9 cellular contexts compared by ENCODE assay signal in genomic region chr9:133874061-133874638, GRCh38.
A peak's percentile ranks its signal among the peaks of the same experiment; 100 is the strongest.
DNase-seq lines count a peak whose midpoint lies in the region; ATAC-seq and TF ChIP-seq lines count a peak whose summit lies in the region.
"Had no signal": no experiment of that assay in that cellular context is flagged by ENCODE, and none has a peak within 500 bp of the region (broad histone marks: within the 10 kb centered on the region; RNA-seq: fewer than 3 reads in every experiment).

No MANE protein-coding gene starts in this region.

- peaks cover 8 to 9% of the 10 kb centered on the region in 2 donors for H3K4me1 Mint-ChIP-seq in natural killer cell treated with Interleukin-12 subunit alpha and Interleukin-12 subunit beta and Interleukin-15 and Interleukin-18, amount 100 ng/mL, for 72 hours (ENCODE audit: low read depth in 2 of 2)

- H3K4me3 ChIP-seq in coronary artery, result no peak overlapping the region
- H3K4me3 ChIP-seq: lung had no signal

- TF ChIP-seq CTCF in coronary artery (IDR thresholded peaks at IDR 0.05), result no peak

- H3K27ac ChIP-seq in coronary artery, result no peak overlapping the region

- H3K36me3 Mint-ChIP-seq in natural killer cell treated with Interleukin-12 subunit alpha and Interleukin-12 subunit beta and Interleukin-15 and Interleukin-18, amount 100 ng/mL, for 72 hours, result no peaks in the 10 kb centered on the region

- no peak overlapping the region for H3K4me3 Mint-ChIP-seq in natural killer cell treated with Interleukin-12 subunit alpha and Interleukin-12 subunit beta and Interleukin-15 and Interleukin-18, amount 100 ng/mL, for 72 hours

- H3K9me3 Mint-ChIP-seq in natural killer cell treated with Interleukin-12 subunit alpha and Interleukin-12 subunit beta and Interleukin-15 and Interleukin-18, amount 100 ng/mL, for 72 hours, result no peaks in the 10 kb centered on the region

- peaks cover 9 to 10% of the 10 kb centered on the region in 2 donors for H3K27me3 Mint-ChIP-seq in natural killer cell treated with Interleukin-12 subunit alpha and Interleukin-12 subunit beta and Interleukin-15 and Interleukin-18, amount 100 ng/mL, for 72 hours

- DNase-seq in DMS79 treated with DMSO at 0.1 percent for 48 hours (lab: John Stamatoyannopoulos, UW) (peak; percentile 59), NCI-H460 (ENCODE audit: extremely low read depth, low read depth) (peak; percentile 23), dermis blood vessel endothelial cell (peak; percentile 59), non-pigmented ciliary epithelial cell (ENCODE audit: low read depth) (peak; percentile 41), coronary artery (ENCODE audit: low spot score) (no peak)
- no peak for DNase-seq in activated CD4-positive, CD25-positive, alpha-beta regulatory T cell treated with anti-CD3 and anti-CD28 coated beads, Interleukin-2, amount 50 U/mL, for 72 hours
- no peak for DNase-seq in natural killer cell treated with Interleukin-12 subunit alpha and Interleukin-12 subunit beta and Interleukin-15 and Interleukin-18, amount 100 ng/mL, for 72 hours (ENCODE audit: low spot score)

- no peak overlapping the region for H3K27ac Mint-ChIP-seq in natural killer cell treated with Interleukin-12 subunit alpha and Interleukin-12 subunit beta and Interleukin-15 and Interleukin-18, amount 100 ng/mL, for 72 hours

- ATAC-seq in natural killer cell treated with Interleukin-12 subunit alpha and Interleukin-12 subunit beta and Interleukin-15 and Interleukin-18, amount 100 ng/mL, for 72 hours, result no peak
- ATAC-seq in GM19023 (IDR thresholded peaks at IDR 0.05; ENCODE audit: unreplicated experiment), result no peak

Comparison
In these comparisons a context has a peak if more than half of its experiments do, and no peak if none do; other contexts are left out.
1. DNase-seq: peak in DMS79 treated with DMSO at 0.1 percent for 48 hours (single experiment), NCI-H460 (single experiment), dermis blood vessel endothelial cell (single experiment) and non-pigmented ciliary epithelial cell (single experiment); none in activated CD4-positive, CD25-positive, alpha-beta regulatory T cell treated with anti-CD3 and anti-CD28 coated beads, Interleukin-2, amount 50 U/mL, for 72 hours (single experiment), natural killer cell treated with Interleukin-12 subunit alpha and Interleukin-12 subunit beta and Interleukin-15 and Interleukin-18, amount 100 ng/mL, for 72 hours (single experiment) and coronary artery (single experiment).